1 cellular context compared by ENCODE assay signal in genomic region chr2:96556441-96557330, GRCh38.
TF ChIP-seq lines count a peak whose summit lies in the region.

No MANE protein-coding gene starts in this region.

TF ChIP-seq in HEK293, 187 proteins besides CTCF, POLR2A, EP300 and RAD21 (continued from another document):
- TF ChIP-seq, protein P1, sequence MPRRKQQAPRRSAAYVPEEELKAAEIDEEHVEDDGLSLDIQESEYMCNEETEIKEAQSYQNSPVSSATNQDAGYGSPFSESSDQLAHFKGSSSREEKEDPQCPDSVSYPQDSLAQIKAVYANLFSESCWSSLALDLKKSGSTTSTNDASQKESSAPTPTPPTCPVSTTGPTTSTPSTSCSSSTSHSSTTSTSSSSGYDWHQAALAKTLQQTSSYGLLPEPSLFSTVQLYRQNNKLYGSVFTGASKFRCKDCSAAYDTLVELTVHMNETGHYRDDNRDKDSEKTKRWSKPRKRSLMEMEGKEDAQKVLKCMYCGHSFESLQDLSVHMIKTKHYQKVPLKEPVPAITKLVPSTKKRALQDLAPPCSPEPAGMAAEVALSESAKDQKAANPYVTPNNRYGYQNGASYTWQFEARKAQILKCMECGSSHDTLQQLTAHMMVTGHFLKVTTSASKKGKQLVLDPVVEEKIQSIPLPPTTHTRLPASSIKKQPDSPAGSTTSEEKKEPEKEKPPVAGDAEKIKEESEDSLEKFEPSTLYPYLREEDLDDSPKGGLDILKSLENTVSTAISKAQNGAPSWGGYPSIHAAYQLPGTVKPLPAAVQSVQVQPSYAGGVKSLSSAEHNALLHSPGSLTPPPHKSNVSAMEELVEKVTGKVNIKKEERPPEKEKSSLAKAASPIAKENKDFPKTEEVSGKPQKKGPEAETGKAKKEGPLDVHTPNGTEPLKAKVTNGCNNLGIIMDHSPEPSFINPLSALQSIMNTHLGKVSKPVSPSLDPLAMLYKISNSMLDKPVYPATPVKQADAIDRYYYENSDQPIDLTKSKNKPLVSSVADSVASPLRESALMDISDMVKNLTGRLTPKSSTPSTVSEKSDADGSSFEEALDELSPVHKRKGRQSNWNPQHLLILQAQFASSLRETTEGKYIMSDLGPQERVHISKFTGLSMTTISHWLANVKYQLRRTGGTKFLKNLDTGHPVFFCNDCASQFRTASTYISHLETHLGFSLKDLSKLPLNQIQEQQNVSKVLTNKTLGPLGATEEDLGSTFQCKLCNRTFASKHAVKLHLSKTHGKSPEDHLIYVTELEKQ (tag by site-specific recombination; IDR thresholded peaks at IDR 0.05; ENCODE audit: borderline replicate concordance), result peak; percentile 39; the same call in 1 of the 2 replicates
- TF ChIP-seq ZNF157 (tag by site-specific recombination; IDR thresholded peaks at IDR 0.05) (no peak), KLF7 (tag by site-specific recombination; IDR thresholded peaks at IDR 0.05; ENCODE audit: borderline replicate concordance) (no peak), ZNF692 (tag by site-specific recombination; IDR thresholded peaks at IDR 0.05) (peak; percentile 57; the same call in 1 of the 2 replicates), ZNF521 (tag by site-specific recombination; IDR thresholded peaks at IDR 0.05) (no peak), ZNF16 (tag by site-specific recombination; IDR thresholded peaks at IDR 0.05; ENCODE audit: low read depth) (no peak), ZNF48 (tag by site-specific recombination; IDR thresholded peaks at IDR 0.05) (no peak), GLI4 (tag by site-specific recombination; IDR thresholded peaks at IDR 0.05) (no peak), ZNF776 (tag by site-specific recombination; IDR thresholded peaks at IDR 0.05; ENCODE audit: borderline replicate concordance) (no peak), SCRT2 (tag by site-specific recombination; IDR thresholded peaks at IDR 0.05) (peak; percentile 73), ZFP69B (tag by site-specific recombination; IDR thresholded peaks at IDR 0.05) (no peak), ZNF747 (tag by site-specific recombination; IDR thresholded peaks at IDR 0.05) (no peak), ZNF184 (tag by site-specific recombination; IDR thresholded peaks at IDR 0.05) (peak; percentile 78; the same call in 1 of the 2 replicates), ZFP3 (tag by site-specific recombination; IDR thresholded peaks at IDR 0.05; ENCODE audit: low read depth) (no peak), ZNF37A (tag by site-specific recombination; IDR thresholded peaks at IDR 0.05) (no peak), ZNF174 (tag by site-specific recombination; IDR thresholded peaks at IDR 0.05) (no peak), SP3 (tag by site-specific recombination; IDR thresholded peaks at IDR 0.05) (peak; percentile 66), PRDM10 (tag by site-specific recombination; IDR thresholded peaks at IDR 0.05) (no peak), ZNF23 (tag by site-specific recombination; IDR thresholded peaks at IDR 0.05; ENCODE audit: borderline replicate concordance) (peak; percentile 100), ZNF140 (tag by site-specific recombination; IDR thresholded peaks at IDR 0.05) (peak; percentile 66; the same call in 1 of the 2 replicates), ZNF600 (tag by site-specific recombination; IDR thresholded peaks at IDR 0.05) (peak; percentile 84), ZNF394 (tag by site-specific recombination; IDR thresholded peaks at IDR 0.05; ENCODE audit: borderline replicate concordance) (peak; percentile 58; the same call in 1 of the 2 replicates)
- TF ChIP-seq, protein P2, sequence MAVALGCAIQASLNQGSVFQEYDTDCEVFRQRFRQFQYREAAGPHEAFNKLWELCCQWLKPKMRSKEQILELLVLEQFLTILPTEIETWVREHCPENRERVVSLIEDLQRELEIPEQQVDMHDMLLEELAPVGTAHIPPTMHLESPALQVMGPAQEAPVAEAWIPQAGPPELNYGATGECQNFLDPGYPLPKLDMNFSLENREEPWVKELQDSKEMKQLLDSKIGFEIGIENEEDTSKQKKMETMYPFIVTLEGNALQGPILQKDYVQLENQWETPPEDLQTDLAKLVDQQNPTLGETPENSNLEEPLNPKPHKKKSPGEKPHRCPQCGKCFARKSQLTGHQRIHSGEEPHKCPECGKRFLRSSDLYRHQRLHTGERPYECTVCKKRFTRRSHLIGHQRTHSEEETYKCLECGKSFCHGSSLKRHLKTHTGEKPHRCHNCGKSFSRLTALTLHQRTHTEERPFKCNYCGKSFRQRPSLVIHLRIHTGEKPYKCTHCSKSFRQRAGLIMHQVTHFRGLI (tag by site-specific recombination; IDR thresholded peaks at IDR 0.05), result no peak
- TF ChIP-seq, protein P3, sequence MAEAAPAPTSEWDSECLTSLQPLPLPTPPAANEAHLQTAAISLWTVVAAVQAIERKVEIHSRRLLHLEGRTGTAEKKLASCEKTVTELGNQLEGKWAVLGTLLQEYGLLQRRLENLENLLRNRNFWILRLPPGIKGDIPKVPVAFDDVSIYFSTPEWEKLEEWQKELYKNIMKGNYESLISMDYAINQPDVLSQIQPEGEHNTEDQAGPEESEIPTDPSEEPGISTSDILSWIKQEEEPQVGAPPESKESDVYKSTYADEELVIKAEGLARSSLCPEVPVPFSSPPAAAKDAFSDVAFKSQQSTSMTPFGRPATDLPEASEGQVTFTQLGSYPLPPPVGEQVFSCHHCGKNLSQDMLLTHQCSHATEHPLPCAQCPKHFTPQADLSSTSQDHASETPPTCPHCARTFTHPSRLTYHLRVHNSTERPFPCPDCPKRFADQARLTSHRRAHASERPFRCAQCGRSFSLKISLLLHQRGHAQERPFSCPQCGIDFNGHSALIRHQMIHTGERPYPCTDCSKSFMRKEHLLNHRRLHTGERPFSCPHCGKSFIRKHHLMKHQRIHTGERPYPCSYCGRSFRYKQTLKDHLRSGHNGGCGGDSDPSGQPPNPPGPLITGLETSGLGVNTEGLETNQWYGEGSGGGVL (tag by site-specific recombination; IDR thresholded peaks at IDR 0.05), result 0 out of 2 replicates have a peak, but pooled peaks have one; percentile 13
- TF ChIP-seq, protein P4, sequence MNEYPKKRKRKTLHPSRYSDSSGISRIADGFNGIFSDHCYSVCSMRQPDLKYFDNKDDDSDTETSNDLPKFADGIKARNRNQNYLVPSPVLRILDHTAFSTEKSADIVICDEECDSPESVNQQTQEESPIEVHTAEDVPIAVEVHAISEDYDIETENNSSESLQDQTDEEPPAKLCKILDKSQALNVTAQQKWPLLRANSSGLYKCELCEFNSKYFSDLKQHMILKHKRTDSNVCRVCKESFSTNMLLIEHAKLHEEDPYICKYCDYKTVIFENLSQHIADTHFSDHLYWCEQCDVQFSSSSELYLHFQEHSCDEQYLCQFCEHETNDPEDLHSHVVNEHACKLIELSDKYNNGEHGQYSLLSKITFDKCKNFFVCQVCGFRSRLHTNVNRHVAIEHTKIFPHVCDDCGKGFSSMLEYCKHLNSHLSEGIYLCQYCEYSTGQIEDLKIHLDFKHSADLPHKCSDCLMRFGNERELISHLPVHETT (tag by site-specific recombination; IDR thresholded peaks at IDR 0.05), result peak; percentile 70; the same call in 1 of the 2 replicates
- TF ChIP-seq, protein P5, sequence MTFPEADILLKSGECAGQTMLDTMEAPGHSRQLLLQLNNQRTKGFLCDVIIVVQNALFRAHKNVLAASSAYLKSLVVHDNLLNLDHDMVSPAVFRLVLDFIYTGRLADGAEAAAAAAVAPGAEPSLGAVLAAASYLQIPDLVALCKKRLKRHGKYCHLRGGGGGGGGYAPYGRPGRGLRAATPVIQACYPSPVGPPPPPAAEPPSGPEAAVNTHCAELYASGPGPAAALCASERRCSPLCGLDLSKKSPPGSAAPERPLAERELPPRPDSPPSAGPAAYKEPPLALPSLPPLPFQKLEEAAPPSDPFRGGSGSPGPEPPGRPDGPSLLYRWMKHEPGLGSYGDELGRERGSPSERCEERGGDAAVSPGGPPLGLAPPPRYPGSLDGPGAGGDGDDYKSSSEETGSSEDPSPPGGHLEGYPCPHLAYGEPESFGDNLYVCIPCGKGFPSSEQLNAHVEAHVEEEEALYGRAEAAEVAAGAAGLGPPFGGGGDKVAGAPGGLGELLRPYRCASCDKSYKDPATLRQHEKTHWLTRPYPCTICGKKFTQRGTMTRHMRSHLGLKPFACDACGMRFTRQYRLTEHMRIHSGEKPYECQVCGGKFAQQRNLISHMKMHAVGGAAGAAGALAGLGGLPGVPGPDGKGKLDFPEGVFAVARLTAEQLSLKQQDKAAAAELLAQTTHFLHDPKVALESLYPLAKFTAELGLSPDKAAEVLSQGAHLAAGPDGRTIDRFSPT (tag by site-specific recombination; IDR thresholded peaks at IDR 0.05), result peak; percentile 65
- TF ChIP-seq, protein P6, sequence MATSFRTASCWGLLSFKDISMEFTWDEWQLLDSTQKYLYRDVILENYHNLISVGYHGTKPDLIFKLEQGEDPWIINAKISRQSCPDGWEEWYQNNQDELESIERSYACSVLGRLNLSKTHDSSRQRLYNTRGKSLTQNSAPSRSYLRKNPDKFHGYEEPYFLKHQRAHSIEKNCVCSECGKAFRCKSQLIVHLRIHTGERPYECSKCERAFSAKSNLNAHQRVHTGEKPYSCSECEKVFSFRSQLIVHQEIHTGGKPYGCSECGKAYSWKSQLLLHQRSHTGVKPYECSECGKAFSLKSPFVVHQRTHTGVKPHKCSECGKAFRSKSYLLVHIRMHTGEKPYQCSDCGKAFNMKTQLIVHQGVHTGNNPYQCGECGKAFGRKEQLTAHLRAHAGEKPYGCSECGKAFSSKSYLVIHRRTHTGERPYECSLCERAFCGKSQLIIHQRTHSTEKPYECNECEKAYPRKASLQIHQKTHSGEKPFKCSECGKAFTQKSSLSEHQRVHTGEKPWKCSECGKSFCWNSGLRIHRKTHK (tag by site-specific recombination; IDR thresholded peaks at IDR 0.05), result no peak; the same call in 1 of the 2 replicates
